Comparison of ENCODE assay signal across 9 cellular contexts in the genomic region with DNA sequence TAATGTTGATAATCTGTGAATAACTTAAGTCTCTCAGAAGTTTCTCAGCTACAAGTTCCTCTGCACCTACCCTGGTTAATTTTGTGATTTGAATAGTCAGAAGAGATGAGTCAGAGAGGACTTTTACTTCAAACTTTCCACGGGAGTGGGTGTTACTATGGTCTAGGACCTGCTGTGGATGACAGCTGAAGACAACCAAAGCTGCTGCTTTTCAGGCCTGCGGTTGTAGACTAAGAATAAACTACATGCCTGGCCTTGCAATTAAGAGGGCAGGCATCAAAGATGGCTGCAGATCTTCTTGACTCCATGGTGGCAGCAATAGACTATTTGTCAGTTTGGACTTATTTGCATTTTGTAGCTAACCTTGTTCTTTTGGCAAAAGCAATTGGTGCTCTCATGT.
DNase-seq lines count a peak whose midpoint lies in the region; ATAC-seq lines count a peak whose summit lies in the region.
"Had no signal": no experiment of that assay in that cellular context is flagged by ENCODE, and none has a peak within 500 bp of the region (broad histone marks: within the 10 kb centered on the region; RNA-seq: fewer than 3 reads in every experiment).

No MANE protein-coding gene starts in this region.

- intact Hi-C loops in CD4-positive, alpha-beta memory T cell (cut with micrococcal nuclease) = no loop called here

- no peaks in the 10 kb centered on the region for H3K36me3 ChIP-seq in CD4-positive, alpha-beta memory T cell (ENCODE audit: insufficient read depth, low read length)
- H3K36me3 ChIP-seq: neural progenitor cell had no signal

- peak overlapping the region in 1 of 7 donors; percentile 9 for H3K27ac Mint-ChIP-seq in CD4-positive, alpha-beta memory T cell
- H3K27ac Mint-ChIP-seq: neural progenitor cell had no signal

- H3K4me3 Mint-ChIP-seq in CD4-positive, alpha-beta memory T cell = no peak overlapping the region
- H3K4me3 Mint-ChIP-seq: neural progenitor cell had no signal

- peaks cover 0 to 4% (median under 1%) of the 10 kb centered on the region in 4 donors for H3K4me1 Mint-ChIP-seq in CD4-positive, alpha-beta memory T cell

- H3K27ac ChIP-seq in CD4-positive, alpha-beta memory T cell (ENCODE audit: low read depth, low read length) = no peak overlapping the region
- H3K27ac ChIP-seq: neural progenitor cell had no signal

- no peaks in the 10 kb centered on the region for H3K4me1 ChIP-seq in CD4-positive, alpha-beta memory T cell (ENCODE audit: insufficient read depth, low read length)
- H3K4me1 ChIP-seq: neural progenitor cell had no signal

- ATAC-seq in GM18907 (IDR thresholded peaks at IDR 0.05; ENCODE audit: unreplicated experiment) (peak; percentile 90), HG02763 (IDR thresholded peaks at IDR 0.05; ENCODE audit: unreplicated experiment) (peak; percentile 96)

- H3K4me3 ChIP-seq in CD4-positive, alpha-beta memory T cell (ENCODE audit: low read length in 2 of 2) = no peak overlapping the region
- H3K4me3 ChIP-seq: neural progenitor cell had no signal

- no peaks in the 10 kb centered on the region for H3K36me3 Mint-ChIP-seq in CD4-positive, alpha-beta memory T cell
- H3K36me3 Mint-ChIP-seq: neural progenitor cell had no signal

- no peaks in the 10 kb centered on the region for H3K27me3 ChIP-seq in CD4-positive, alpha-beta memory T cell (ENCODE audit: insufficient read depth, low read length)
- H3K27me3 ChIP-seq: neural progenitor cell had no signal

- no peaks in the 10 kb centered on the region for H3K9me3 ChIP-seq in CD4-positive, alpha-beta memory T cell (ENCODE audit: control insufficient read depth in 1 of 2, low read length in 2 of 2)

- H3K27me3 Mint-ChIP-seq in CD4-positive, alpha-beta memory T cell = no peaks in the 10 kb centered on the region

- H3K9me3 Mint-ChIP-seq in CD4-positive, alpha-beta memory T cell = peaks cover 0 to 2% (median 0%) of the 10 kb centered on the region in 8 donors

- POLR2A ChIA-PET in CD4-positive, alpha-beta memory T cell (lab: Charles Lee; ENCODE audit: partially characterized antibody) = no interaction called here

- CTCF ChIA-PET in CD4-positive, alpha-beta memory T cell (lab: Charles Lee; ENCODE audit: partially characterized antibody) = no interaction called here

- DNase-seq in activated CD4-positive, alpha-beta T cell treated with anti-CD3 and anti-CD28 coated beads, Interleukin-2, amount 50 U/mL, for 48 hours = peak; percentile 33 to 52
- peak; percentile 32 to 53 for DNase-seq in stimulated activated CD4-positive, alpha-beta T cell treated with anti-CD3 and anti-CD28 coated beads, Interleukin-2, amount 100 ng/mL, for 24 hours
- no peak for DNase-seq in NCI-H187 (lab: John Stamatoyannopoulos, UW)
- DNase-seq in CD4-positive, alpha-beta memory T cell = no peak
- no peak for DNase-seq in NCI-H526 treated with DMSO at 0.1 percent for 48 hours (lab: John Stamatoyannopoulos, UW)
- DNase-seq in cerebellum (ENCODE audit: low spot score) = no peak

Comparison
In these comparisons a context has a peak if more than half of its experiments do, and no peak if none do; other contexts are left out.
1. DNase-seq: peak in activated CD4-positive, alpha-beta T cell treated with anti-CD3 and anti-CD28 coated beads, Interleukin-2, amount 50 U/mL, for 48 hours (2 of 2) and stimulated activated CD4-positive, alpha-beta T cell treated with anti-CD3 and anti-CD28 coated beads, Interleukin-2, amount 100 ng/mL, for 24 hours (2 of 2); none in NCI-H187 (0 of 2), CD4-positive, alpha-beta memory T cell (0 of 5), NCI-H526 treated with DMSO at 0.1 percent for 48 hours (single experiment) and cerebellum (single experiment).